Comparison of ENCODE assay signal across 18 cellular contexts in the genomic region with DNA sequence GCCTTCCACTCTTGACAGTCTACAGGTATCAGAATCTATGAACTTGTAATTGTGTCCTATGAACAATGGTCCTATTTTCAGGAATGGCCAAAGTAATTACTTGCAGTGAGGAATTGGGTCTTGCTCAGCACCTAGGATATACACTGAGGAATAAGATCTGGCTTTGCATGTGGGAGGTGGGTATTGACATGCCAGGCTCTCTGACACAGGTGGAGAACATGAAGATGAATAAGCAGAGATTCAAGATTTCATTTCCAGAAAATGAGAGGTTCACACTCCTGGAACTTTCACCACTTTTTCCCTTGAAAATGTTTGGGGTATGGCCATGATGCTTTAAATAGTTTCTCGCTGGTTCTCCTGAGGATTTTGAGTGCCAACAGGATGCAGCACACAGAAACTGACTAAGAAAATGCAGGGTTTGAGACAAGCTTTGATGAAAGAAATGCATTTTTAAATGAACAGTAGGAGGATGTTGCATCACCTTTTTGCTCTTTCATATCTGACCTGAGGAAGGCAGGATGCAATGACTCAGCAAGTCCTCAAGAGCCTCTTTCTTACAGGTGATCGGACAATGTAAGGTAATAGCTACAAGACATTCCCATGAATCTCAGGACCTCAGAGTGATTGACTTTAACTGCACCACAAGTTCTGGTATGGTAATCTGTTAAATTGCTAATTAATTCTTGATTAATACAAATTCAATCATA. TPM values are rescaled to one million over a fixed set of nuclear protein-coding genes. Genes with fewer than 3 reads are reported as not detected.
DNase-seq lines count a peak whose midpoint lies in the region; ATAC-seq and TF ChIP-seq lines count a peak whose summit lies in the region.
"Had no signal": no experiment of that assay in that cellular context is flagged by ENCODE, and none has a peak within 500 bp of the region (broad histone marks: within the 10 kb centered on the region; RNA-seq: fewer than 3 reads in every experiment).

No MANE protein-coding gene starts in this region.

- H3K4me1 ChIP-seq in KMS-11 (ENCODE audit: low read depth, poor library complexity, severe bottlenecking) (peaks cover 17% of the 10 kb centered on the region), transverse colon (no peaks in the 10 kb centered on the region)

- in situ Hi-C loops in transverse colon (cut with MboI; ENCODE audit: low pct_ligation_motif_present in 1 of 4, low pct_unique_long_range_greater_than_20kb in 1 of 4, low sequenced_read_pairs in 3 of 4): no loop called here

- 86 to 94% methylated on average over 2 of the region's 2 CpGs for WGBS in transverse colon (ENCODE audit: low coverage in 1 of 2), 2 donors

- H3K27me3 ChIP-seq in KMS-11 (ENCODE audit: insufficient read depth, low read depth) (no peaks in the 10 kb centered on the region), transverse colon (no peaks in the 10 kb centered on the region), MG63 (peaks cover 44% of the 10 kb centered on the region)

- H3K4me3 ChIP-seq in KMS-11 (IDR thresholded peaks at IDR 0.05; ENCODE audit: insufficient read depth, low read depth, low read length) (no peak overlapping the region), transverse colon (no peak overlapping the region), MG63 (no peak overlapping the region)

- no peaks in the 10 kb centered on the region for H3K36me3 ChIP-seq in KMS-11 (ENCODE audit: insufficient read depth)
- H3K36me3 ChIP-seq in transverse colon: no peaks in the 10 kb centered on the region
- H3K36me3 ChIP-seq in MG63: no peaks in the 10 kb centered on the region

- peak overlapping the region; percentile 15; the same call in 1 of the 2 replicates for H2AFZ ChIP-seq in KMS-11 (ENCODE audit: low read depth)

- H3K27me3 Mint-ChIP-seq in activated naive CD4-positive, alpha-beta T cell treated with anti-CD3 and anti-CD28 coated beads, Interleukin-2, amount 10 ng/mL, durations not matched to agents 7 days and 5 days: peaks cover 24% of the 10 kb centered on the region
- peaks cover 15% of the 10 kb centered on the region for H3K27me3 Mint-ChIP-seq in activated T-helper 17 cell treated with anti-CD3 and anti-CD28 coated beads, Interleukin-2, amount 50 U/mL, for 72 hours
- peaks cover 21% of the 10 kb centered on the region for H3K27me3 Mint-ChIP-seq in neural crest cell (ENCODE audit: low read depth)

- no peak for TF ChIP-seq EP300 in transverse colon (IDR thresholded peaks at IDR 0.05; ENCODE audit: low read depth)

- no peaks in the 10 kb centered on the region for H3K79me2 ChIP-seq in KMS-11 (ENCODE audit: insufficient read depth, low read depth)

- no peak for TF ChIP-seq POLR2A in transverse colon (IDR thresholded peaks at IDR 0.05)

- H3K27ac Mint-ChIP-seq in activated naive CD4-positive, alpha-beta T cell treated with anti-CD3 and anti-CD28 coated beads, Interleukin-2, amount 10 ng/mL, durations not matched to agents 7 days and 5 days: peak overlapping the region; percentile 0
- H3K27ac Mint-ChIP-seq in activated T-helper 17 cell treated with anti-CD3 and anti-CD28 coated beads, Interleukin-2, amount 50 U/mL, for 72 hours: peak overlapping the region; percentile 5
- peak overlapping the region; percentile 8 for H3K27ac Mint-ChIP-seq in neural crest cell (ENCODE audit: unreplicated experiment)

- no peaks in the 10 kb centered on the region for H4K20me1 ChIP-seq in KMS-11 (ENCODE audit: insufficient read depth)

- CTCF ChIA-PET in activated naive CD4-positive, alpha-beta T cell treated with anti-CD3 and anti-CD28 coated beads, Interleukin-2, amount 10 ng/mL, durations not matched to agents 7 days and 5 days (lab: Charles Lee): no interaction called here

- TF ChIP-seq CTCF in KMS-11 (conservative IDR thresholded peaks at IDR 0.05; ENCODE audit: low read depth, low read length) (no peak), neural crest cell (conservative IDR thresholded peaks at IDR 0.05) (no peak), transverse colon (IDR thresholded peaks at IDR 0.05) (no peak)

- H3K4me2 ChIP-seq in KMS-11: peak overlapping the region; percentile 6; the same call in 1 of the 2 replicates

- DNase-seq in activated naive CD4-positive, alpha-beta T cell treated with anti-CD3 and anti-CD28 coated beads, Interleukin-2, amount 10 ng/mL, durations not matched to agents 7 days and 5 days: no peak
- DNase-seq in activated naive CD4-positive, alpha-beta T cell treated with Interleukin-2 at 50 U/mL for 16 hours: no peak
- no peak for DNase-seq in neural crest cell (ENCODE audit: low read depth, low spot score)
- DNase-seq in transverse colon: no peak
- no peak for DNase-seq in NCI-H2107 (lab: John Stamatoyannopoulos, UW)
- no peak for DNase-seq in MG63
- DNase-seq: H7; hippocampal formation; NCI-H187 treated with DMSO at 0.1 percent for 48 hours; NCI-H526 treated with DMSO at 0.1 percent for 48 hours; stimulated activated CD4-positive, alpha-beta T cell treated with anti-CD3 and anti-CD28 coated beads, Interleukin-1b, Interleukin-23, amount 100 ng/mL, for 48 hours; substantia nigra had no signal

- intact Hi-C loops in transverse colon (cut with DNase I; ENCODE audit: low total_unique reads): no loop called here

- no peaks in the 10 kb centered on the region for H3K9me3 ChIP-seq in transverse colon
- no peaks in the 10 kb centered on the region for H3K9me3 ChIP-seq in MG63

- H3K9me3 Mint-ChIP-seq in activated naive CD4-positive, alpha-beta T cell treated with anti-CD3 and anti-CD28 coated beads, Interleukin-2, amount 10 ng/mL, durations not matched to agents 7 days and 5 days: no peaks in the 10 kb centered on the region
- no peaks in the 10 kb centered on the region for H3K9me3 Mint-ChIP-seq in activated T-helper 17 cell treated with anti-CD3 and anti-CD28 coated beads, Interleukin-2, amount 50 U/mL, for 72 hours
- H3K9me3 Mint-ChIP-seq in neural crest cell: peaks cover 2% of the 10 kb centered on the region

- peaks cover 19% of the 10 kb centered on the region for H3K4me1 Mint-ChIP-seq in activated naive CD4-positive, alpha-beta T cell treated with anti-CD3 and anti-CD28 coated beads, Interleukin-2, amount 10 ng/mL, durations not matched to agents 7 days and 5 days
- H3K4me1 Mint-ChIP-seq in activated T-helper 17 cell treated with anti-CD3 and anti-CD28 coated beads, Interleukin-2, amount 50 U/mL, for 72 hours: peaks cover 9% of the 10 kb centered on the region
- peaks cover 5% of the 10 kb centered on the region for H3K4me1 Mint-ChIP-seq in neural crest cell

- no peak overlapping the region for H3K9ac ChIP-seq in KMS-11

- no peaks in the 10 kb centered on the region for H3K36me3 Mint-ChIP-seq in activated naive CD4-positive, alpha-beta T cell treated with anti-CD3 and anti-CD28 coated beads, Interleukin-2, amount 10 ng/mL, durations not matched to agents 7 days and 5 days
- no peaks in the 10 kb centered on the region for H3K36me3 Mint-ChIP-seq in activated T-helper 17 cell treated with anti-CD3 and anti-CD28 coated beads, Interleukin-2, amount 50 U/mL, for 72 hours (ENCODE audit: low read depth)
- no peaks in the 10 kb centered on the region for H3K36me3 Mint-ChIP-seq in neural crest cell (ENCODE audit: low read depth)

- ATAC-seq in activated T-helper 17 cell treated with anti-CD3 and anti-CD28 coated beads, Interleukin-2, amount 50 U/mL, for 72 hours (replicated peaks): peak; percentile 62
- ATAC-seq: Panc1, sciatic nerve had no signal

- H3K27ac ChIP-seq in KMS-11 (no peak overlapping the region), transverse colon (no peak overlapping the region)

- no peak overlapping the region for H3K4me3 Mint-ChIP-seq in activated naive CD4-positive, alpha-beta T cell treated with anti-CD3 and anti-CD28 coated beads, Interleukin-2, amount 10 ng/mL, durations not matched to agents 7 days and 5 days
- peak overlapping the region; percentile 28 for H3K4me3 Mint-ChIP-seq in activated T-helper 17 cell treated with anti-CD3 and anti-CD28 coated beads, Interleukin-2, amount 50 U/mL, for 72 hours
- H3K4me3 Mint-ChIP-seq in neural crest cell: no peak overlapping the region

RNA-seq across cellular contexts. Expression of a gene that starts 3.7 kb away (rescaled TPM):
- total RNA-seq in activated T-helper 17 cell treated with anti-CD3 and anti-CD28 coated beads, Interleukin-2, amount 50 U/mL, for 72 hours: not detected
- total RNA-seq in neural crest cell: not detected in 2 replicates
- not detected for total RNA-seq in transverse colon
- not detected in 2 replicates for total RNA-seq in MG63 (2014; rRNA removed; shearing (Covaris generic); ENCODE audit: low replicate concordance)
- total RNA-seq: activated CD8-positive, alpha-beta memory T cell treated with anti-CD3 and anti-CD28 coated beads for 36 hours; osteoblast; sciatic nerve had no signal

RNA-seq across cellular contexts. Expression of a gene that starts 29.3 kb away (rescaled TPM):
- not detected for total RNA-seq in activated T-helper 17 cell treated with anti-CD3 and anti-CD28 coated beads, Interleukin-2, amount 50 U/mL, for 72 hours
- total RNA-seq in neural crest cell (not detected in 2 replicates), transverse colon (not detected)
- total RNA-seq in MG63 (2014; rRNA removed; shearing (Covaris generic); ENCODE audit: low replicate concordance): not detected in 2 replicates
- total RNA-seq: activated CD8-positive, alpha-beta memory T cell treated with anti-CD3 and anti-CD28 coated beads for 36 hours; H7; osteoblast; sciatic nerve had no signal

RNA-seq across cellular contexts. Expression of a gene that starts 47.6 kb away (rescaled TPM):
- not detected for total RNA-seq in activated T-helper 17 cell treated with anti-CD3 and anti-CD28 coated beads, Interleukin-2, amount 50 U/mL, for 72 hours
- total RNA-seq in neural crest cell: not detected in 2 replicates
- total RNA-seq in transverse colon: 1 to 10 TPM in 2 of 4 donors, not detected in 2; 1.6 to 2.0 TPM
- not detected in 2 replicates for total RNA-seq in MG63 (2014; rRNA removed; shearing (Covaris generic); ENCODE audit: low replicate concordance)
- total RNA-seq: activated CD8-positive, alpha-beta memory T cell treated with anti-CD3 and anti-CD28 coated beads for 36 hours; H7; osteoblast; sciatic nerve had no signal

RNA-seq across cellular contexts. Expression of a gene that starts 56.7 kb away (rescaled TPM):
- total RNA-seq in activated T-helper 17 cell treated with anti-CD3 and anti-CD28 coated beads, Interleukin-2, amount 50 U/mL, for 72 hours: not detected
- 0.30 TPM in 1 of 2 replicates, not detected in the other for total RNA-seq in neural crest cell
- not detected for total RNA-seq in transverse colon
- total RNA-seq in MG63 (2014; rRNA removed; shearing (Covaris generic); ENCODE audit: low replicate concordance): not detected in 2 replicates
- total RNA-seq: activated CD8-positive, alpha-beta memory T cell treated with anti-CD3 and anti-CD28 coated beads for 36 hours; H7; osteoblast; sciatic nerve had no signal
